11 cellular contexts compared by ENCODE assay signal in genomic region chr5:10756539-10756938, GRCh38. TPM values are rescaled to one million over a fixed set of nuclear protein-coding genes. Genes with fewer than 3 reads are reported as not detected.
DNase-seq lines count a peak whose midpoint lies in the region; ATAC-seq and TF ChIP-seq lines count a peak whose summit lies in the region.
"Had no signal": no experiment of that assay in that cellular context is flagged by ENCODE, and none has a peak within 500 bp of the region (broad histone marks: within the 10 kb centered on the region; RNA-seq: fewer than 3 reads in every experiment).

No MANE protein-coding gene starts in this region.

- no peak for TF ChIP-seq POLR2A in lower leg skin (IDR thresholded peaks at IDR 0.05)

- H3K36me3 Mint-ChIP-seq in memory B cell (peaks cover 23% of the 10 kb centered on the region), Caco-2 (ENCODE audit: insufficient read depth, unreplicated experiment) (peaks cover 39% of the 10 kb centered on the region)

- DNase-seq in GM04503 (ENCODE audit: low read depth) (peak; percentile 65), RPMI7951 (ENCODE audit: low read depth) (peak; percentile 22), memory B cell (ENCODE audit: low spot score in 2 of 2) (no peak), lower leg skin (ENCODE audit: low spot score in 2 of 2) (no peak), posterior vena cava (ENCODE audit: low spot score) (no peak), Caco-2 (no peak)
- DNase-seq in activated effector memory CD4-positive, alpha-beta T cell treated with anti-CD3 and anti-CD28 coated beads, Interleukin-2, amount 50 U/mL, for 16 hours, result no peak
- DNase-seq: NCI-H2171; retina; stimulated activated naive CD8-positive, alpha-beta T cell treated with anti-CD3 and anti-CD28 coated beads, Interleukin-15, amount 100 ng/mL, for 72 hours had no signal

- peaks cover 33% of the 10 kb centered on the region for H3K4me1 Mint-ChIP-seq in memory B cell
- H3K4me1 Mint-ChIP-seq in Caco-2 (ENCODE audit: low read depth, unreplicated experiment), result peaks cover 6% of the 10 kb centered on the region

- TF ChIP-seq CTCF in lower leg skin (IDR thresholded peaks at IDR 0.05), result no peak
- TF ChIP-seq CTCF in Caco-2 (IDR thresholded peaks at IDR 0.05; ENCODE audit: insufficient read depth in 1 of 2, low read depth in 1 of 2, low read length in 1 of 2, severe bottlenecking in 1 of 2, unreplicated experiment in 1 of 2), result no peak

- WGBS in lower leg skin, 2 donors, result 19 to 30% methylated on average over 3 of the region's 3 CpGs

- CTCF ChIA-PET in Caco-2 (lab: Charles Lee), result no interaction called here

- no TSS peak for BruUV-seq in Caco-2 (replicated peaks; lab: Mats Ljungman, UMichigan)

- no peaks in the 10 kb centered on the region for H3K27me3 Mint-ChIP-seq in memory B cell
- no peaks in the 10 kb centered on the region for H3K27me3 Mint-ChIP-seq in Caco-2 (ENCODE audit: insufficient read depth, unreplicated experiment)
- H3K27me3 Mint-ChIP-seq: stimulated activated naive CD8-positive, alpha-beta T cell treated with anti-CD3 and anti-CD28 coated beads, Interleukin-15, amount 100 ng/mL, for 72 hours had no signal

- no peaks in the 10 kb centered on the region for H3K27me3 ChIP-seq in Caco-2 (replicated peaks; ENCODE audit: control insufficient read depth, insufficient read depth, low read length)

- peaks cover 6% of the 10 kb centered on the region; the same call in 1 of the 2 replicates for H3K4me1 ChIP-seq in Caco-2

- H3K27ac Mint-ChIP-seq in memory B cell, result peak overlapping the region; percentile 35
- H3K27ac Mint-ChIP-seq in Caco-2 (ENCODE audit: unreplicated experiment), result no peak overlapping the region

- H3K9me3 Mint-ChIP-seq in memory B cell, result no peaks in the 10 kb centered on the region
- H3K9me3 Mint-ChIP-seq in Caco-2 (ENCODE audit: unreplicated experiment), result no peaks in the 10 kb centered on the region
- H3K9me3 Mint-ChIP-seq: stimulated activated naive CD8-positive, alpha-beta T cell treated with anti-CD3 and anti-CD28 coated beads, Interleukin-15, amount 100 ng/mL, for 72 hours had no signal

- no peaks in the 10 kb centered on the region; the same call in 1 of the 2 replicates for H3K36me3 ChIP-seq in Caco-2 (ENCODE audit: control insufficient read depth, insufficient read depth, low read length)

- POLR2A ChIA-PET in Caco-2 (lab: Charles Lee), result no interaction called here

- intact Hi-C loops in lower leg skin (cut with DNase I; ENCODE audit: low total_unique reads), result no loop called here
- intact Hi-C loops in posterior vena cava (cut with DNase I), result loop anchor here (5.0 to 10.0 kb wide), 2 partner anchors 52 to 54 kb away; no protein-coding TSS in a partner anchor
- intact Hi-C loops in Caco-2 (cut with micrococcal nuclease; ENCODE audit: unreplicated experiment), result no loop called here

- no peaks in the 10 kb centered on the region for H3K9me3 ChIP-seq in Caco-2

- no peak overlapping the region for H3K4me3 ChIP-seq in lower leg skin (ENCODE audit: low read depth, poor library complexity, severe bottlenecking)
- no peak overlapping the region for H3K4me3 ChIP-seq in Caco-2 (ENCODE audit: low read depth, low read length)

- H3K4me3 Mint-ChIP-seq in memory B cell (no peak overlapping the region), Caco-2 (ENCODE audit: unreplicated experiment) (no peak overlapping the region)
- H3K4me3 Mint-ChIP-seq: stimulated activated naive CD8-positive, alpha-beta T cell treated with anti-CD3 and anti-CD28 coated beads, Interleukin-15, amount 100 ng/mL, for 72 hours had no signal

- ATAC-seq in GM21529 (IDR thresholded peaks at IDR 0.05; ENCODE audit: unreplicated experiment), result peak; percentile 21
- ATAC-seq in memory B cell (ENCODE audit: low read depth), result no peak
- ATAC-seq: stimulated activated naive CD8-positive, alpha-beta T cell treated with anti-CD3 and anti-CD28 coated beads, Interleukin-15, amount 100 ng/mL, for 72 hours had no signal

RNA-seq across cellular contexts. Expression of gene DAP, which starts 4.5 kb away (rescaled TPM):
- 33.2 and 35.8 TPM in 2 replicates for total RNA-seq in RPMI7951 (2014; rRNA removed; shearing (Covaris generic))
- 10 to 100 TPM; 36.4 to 41.9 (median 39.7) TPM for total RNA-seq in lower leg skin
- 100 to 1,000 TPM in 1 of 2 donors, 10 to 100 TPM in 1; 86.9 to 102 TPM for total RNA-seq in posterior vena cava
- 74.7 and 77.6 TPM in 2 replicates for total RNA-seq in Caco-2 (2022)

Comparison
In these comparisons a context has a peak if more than half of its experiments do, and no peak if none do; other contexts are left out.
1. DNase-seq: peak in GM04503 (single experiment) and RPMI7951 (single experiment); none in memory B cell (0 of 2), activated effector memory CD4-positive, alpha-beta T cell treated with anti-CD3 and anti-CD28 coated beads, Interleukin-2, amount 50 U/mL, for 16 hours (single experiment), lower leg skin (0 of 2), posterior vena cava (single experiment) and Caco-2 (0 of 2).
2. intact Hi-C loops: an anchor here in posterior vena cava (5.0 to 10.0 kb wide); none called in lower leg skin and Caco-2.